1 cellular context compared by ENCODE assay signal in the genomic region with DNA sequence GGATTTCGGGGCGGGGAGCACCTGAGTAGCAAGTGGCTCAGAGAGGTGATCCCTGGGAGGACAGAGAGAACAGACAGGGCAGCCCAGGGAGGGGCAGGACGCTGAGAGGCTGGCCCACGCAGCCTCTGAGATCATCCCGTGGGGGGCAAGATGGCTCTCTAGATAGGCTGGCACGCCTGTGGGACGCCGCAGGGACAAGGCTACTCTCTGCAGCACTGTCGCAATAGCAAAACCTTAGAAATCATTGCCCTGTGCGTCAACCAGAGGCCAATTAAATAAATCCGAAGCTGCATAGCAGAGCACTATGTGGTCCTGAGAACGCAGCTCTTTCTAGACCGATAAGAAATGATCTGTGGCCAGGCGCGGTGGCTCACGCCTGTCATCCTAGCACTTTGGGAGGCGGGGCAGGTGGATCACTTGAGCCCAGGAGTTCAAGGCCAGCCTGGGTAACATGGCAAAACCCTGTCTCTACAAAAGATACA.
TF ChIP-seq lines count a peak whose summit lies in the region.

No MANE protein-coding gene starts in this region.

TF ChIP-seq in WTC11, 78 proteins besides CTCF, POLR2A, EP300 and RAD21 (continued from another document):
- TF ChIP-seq ZNF232 (CRISPR knock-in tag; IDR thresholded peaks at IDR 0.05) (no peak), OVOL2 (CRISPR knock-in tag; IDR thresholded peaks at IDR 0.05; ENCODE audit: borderline replicate concordance) (no peak), NR2C2 (CRISPR knock-in tag; IDR thresholded peaks at IDR 0.05) (no peak), SP1 (CRISPR knock-in tag; conservative IDR thresholded peaks at IDR 0.05) (no peak), JAZF1 (CRISPR knock-in tag; IDR thresholded peaks at IDR 0.05) (no peak), TEAD1 (CRISPR knock-in tag; IDR thresholded peaks at IDR 0.05) (no peak)
- TF ChIP-seq, protein P1, sequence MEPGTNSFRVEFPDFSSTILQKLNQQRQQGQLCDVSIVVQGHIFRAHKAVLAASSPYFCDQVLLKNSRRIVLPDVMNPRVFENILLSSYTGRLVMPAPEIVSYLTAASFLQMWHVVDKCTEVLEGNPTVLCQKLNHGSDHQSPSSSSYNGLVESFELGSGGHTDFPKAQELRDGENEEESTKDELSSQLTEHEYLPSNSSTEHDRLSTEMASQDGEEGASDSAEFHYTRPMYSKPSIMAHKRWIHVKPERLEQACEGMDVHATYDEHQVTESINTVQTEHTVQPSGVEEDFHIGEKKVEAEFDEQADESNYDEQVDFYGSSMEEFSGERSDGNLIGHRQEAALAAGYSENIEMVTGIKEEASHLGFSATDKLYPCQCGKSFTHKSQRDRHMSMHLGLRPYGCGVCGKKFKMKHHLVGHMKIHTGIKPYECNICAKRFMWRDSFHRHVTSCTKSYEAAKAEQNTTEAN (CRISPR knock-in tag; IDR thresholded peaks at IDR 0.05) = no peak
- TF ChIP-seq, protein P2, sequence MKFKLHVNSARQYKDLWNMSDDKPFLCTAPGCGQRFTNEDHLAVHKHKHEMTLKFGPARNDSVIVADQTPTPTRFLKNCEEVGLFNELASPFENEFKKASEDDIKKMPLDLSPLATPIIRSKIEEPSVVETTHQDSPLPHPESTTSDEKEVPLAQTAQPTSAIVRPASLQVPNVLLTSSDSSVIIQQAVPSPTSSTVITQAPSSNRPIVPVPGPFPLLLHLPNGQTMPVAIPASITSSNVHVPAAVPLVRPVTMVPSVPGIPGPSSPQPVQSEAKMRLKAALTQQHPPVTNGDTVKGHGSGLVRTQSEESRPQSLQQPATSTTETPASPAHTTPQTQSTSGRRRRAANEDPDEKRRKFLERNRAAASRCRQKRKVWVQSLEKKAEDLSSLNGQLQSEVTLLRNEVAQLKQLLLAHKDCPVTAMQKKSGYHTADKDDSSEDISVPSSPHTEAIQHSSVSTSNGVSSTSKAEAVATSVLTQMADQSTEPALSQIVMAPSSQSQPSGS (CRISPR knock-in tag; IDR thresholded peaks at IDR 0.05; ENCODE audit: borderline replicate concordance, low read depth) = no peak
